In the genomic region with DNA sequence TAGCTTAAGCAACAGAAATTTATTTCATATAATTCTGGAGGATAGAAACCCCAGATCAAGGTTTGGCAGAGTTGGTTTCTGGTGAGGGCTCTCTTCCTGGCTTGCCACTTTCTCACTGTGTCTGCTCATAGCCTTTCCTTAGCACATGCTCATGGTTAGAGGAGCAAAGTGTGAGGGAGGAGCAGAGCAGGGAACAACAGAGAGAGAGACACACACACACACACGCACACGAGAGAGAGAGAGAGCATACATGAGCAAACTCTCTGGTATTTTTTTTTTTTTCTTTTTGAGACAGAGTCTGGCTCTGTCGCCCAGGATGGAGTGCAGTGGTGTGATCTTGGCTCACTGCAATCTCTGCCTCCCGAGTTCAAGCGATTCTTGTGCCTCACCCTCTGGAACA, we compare ENCODE assay signal across 26 cellular contexts.
"Had no signal": no experiment of that assay in that cellular context is flagged by ENCODE, and none has a peak within 500 bp of the region (broad histone marks: within the 10 kb centered on the region; RNA-seq: fewer than 3 reads in every experiment).

No MANE protein-coding gene starts in this region.

- H3K9me3 ChIP-seq: ascending aorta, colonic mucosa, esophagus squamous epithelium, neutrophil, ovary, prostate gland, spleen, tibial artery had no signal

- H3K27me3 ChIP-seq: ascending aorta, colonic mucosa, dorsolateral prefrontal cortex, esophagus squamous epithelium, foreskin keratinocyte, hepatocyte, neutrophil, ovary, spleen, tibial artery had no signal

- H3K4me1 Mint-ChIP-seq: activated naive CD4-positive, alpha-beta T cell treated with anti-CD3 and anti-CD28 coated beads, Interleukin-2, amount 50 U/mL, for 24 hours had no signal

- H3K4me1 ChIP-seq: ascending aorta, colonic mucosa, prostate gland, tibial artery had no signal

- H3K27ac Mint-ChIP-seq: activated CD8-positive, alpha-beta T cell treated with anti-CD3 and anti-CD28 coated beads, Interleukin-2, amount 10 ng/mL, durations not matched to agents 7 days and 5 days; activated naive CD4-positive, alpha-beta T cell treated with anti-CD3 and anti-CD28 coated beads, Interleukin-2, amount 50 U/mL, for 24 hours; immature natural killer cell; natural killer cell treated with Interleukin-12 subunit alpha and Interleukin-12 subunit beta and Interleukin-15 and Interleukin-18, amount 100 ng/mL, for 72 hours; stimulated activated naive CD8-positive, alpha-beta T cell treated with anti-CD3 and anti-CD28 coated beads, Interleukin-15, Interleukin-2, amounts not matched to agents 100 ng/mL and 50 ng/mL, for 24 hours had no signal

- H3K4me3 ChIP-seq: ascending aorta, colonic mucosa, dorsolateral prefrontal cortex, esophagus squamous epithelium, hepatocyte, ovary, prostate gland, spleen, tibial artery had no signal

- H3K36me3 ChIP-seq: ascending aorta, colonic mucosa, neutrophil, ovary, prostate gland, spleen, tibial artery had no signal

- FAIRE-seq: TTC549 had no signal

- H3K27me3 Mint-ChIP-seq: activated naive CD4-positive, alpha-beta T cell treated with anti-CD3 and anti-CD28 coated beads, Interleukin-2, amount 50 U/mL, for 24 hours; stimulated activated naive CD8-positive, alpha-beta T cell treated with anti-CD3 and anti-CD28 coated beads, Interleukin-15, Interleukin-2, amounts not matched to agents 100 ng/mL and 50 ng/mL, for 24 hours had no signal

- H2AFZ ChIP-seq: hepatocyte had no signal

- H3K4me3 Mint-ChIP-seq: activated CD8-positive, alpha-beta T cell treated with anti-CD3 and anti-CD28 coated beads, Interleukin-2, amount 10 ng/mL, durations not matched to agents 7 days and 5 days; activated naive CD4-positive, alpha-beta T cell treated with anti-CD3 and anti-CD28 coated beads, Interleukin-2, amount 50 U/mL, for 24 hours; immature natural killer cell; natural killer cell treated with Interleukin-12 subunit alpha and Interleukin-12 subunit beta and Interleukin-15 and Interleukin-18, amount 100 ng/mL, for 72 hours; stimulated activated naive CD8-positive, alpha-beta T cell treated with anti-CD3 and anti-CD28 coated beads, Interleukin-15, Interleukin-2, amounts not matched to agents 100 ng/mL and 50 ng/mL, for 24 hours had no signal

- DNase-seq: activated CD4-positive, alpha-beta T cell treated with anti-CD3 and anti-CD28 coated beads for 1 hour; activated CD4-positive, alpha-beta T cell treated with anti-CD3 and anti-CD28 coated beads, Interleukin-2, amount 50 U/mL, for 1 hour; activated CD8-positive, alpha-beta T cell treated with anti-CD3 and anti-CD28 coated beads, Interleukin-2, amount 10 ng/mL, durations not matched to agents 7 days and 5 days; activated gamma-delta T cell treated with Interleukin-2 at 50 U/mL for 16 hours; central memory CD4-positive, alpha-beta T cell; colonic mucosa; dorsolateral prefrontal cortex; esophagus squamous epithelium; immature natural killer cell; left ventricle myocardium superior; mammary epithelial cell; ovary; spleen; stimulated activated CD4-positive, alpha-beta T cell treated with anti-CD3 and anti-CD28 coated beads, Interleukin-4, amount 100 ng/mL, for 1 hour; substantia nigra; T-helper 1 cell; tibial artery had no signal

- H3K4me2 ChIP-seq: hepatocyte had no signal

- H3K9me3 Mint-ChIP-seq: activated naive CD4-positive, alpha-beta T cell treated with anti-CD3 and anti-CD28 coated beads, Interleukin-2, amount 50 U/mL, for 24 hours; immature natural killer cell; natural killer cell treated with Interleukin-12 subunit alpha and Interleukin-12 subunit beta and Interleukin-15 and Interleukin-18, amount 100 ng/mL, for 72 hours; stimulated activated naive CD8-positive, alpha-beta T cell treated with anti-CD3 and anti-CD28 coated beads, Interleukin-15, Interleukin-2, amounts not matched to agents 100 ng/mL and 50 ng/mL, for 24 hours had no signal

- H3K27ac ChIP-seq: ascending aorta, colonic mucosa, dorsolateral prefrontal cortex, esophagus squamous epithelium, foreskin keratinocyte, hepatocyte, neutrophil, ovary, prostate gland, spleen, tibial artery had no signal

- H3K36me3 Mint-ChIP-seq: activated naive CD4-positive, alpha-beta T cell treated with anti-CD3 and anti-CD28 coated beads, Interleukin-2, amount 50 U/mL, for 24 hours; immature natural killer cell; natural killer cell treated with Interleukin-12 subunit alpha and Interleukin-12 subunit beta and Interleukin-15 and Interleukin-18, amount 100 ng/mL, for 72 hours had no signal

- H3K79me2 ChIP-seq: hepatocyte had no signal

- ATAC-seq: activated CD8-positive, alpha-beta T cell treated with anti-CD3 and anti-CD28 coated beads, Interleukin-2, amount 10 ng/mL, durations not matched to agents 7 days and 5 days; foreskin keratinocyte; left ventricle myocardium superior; natural killer cell treated with Interleukin-12 subunit alpha and Interleukin-12 subunit beta and Interleukin-15 and Interleukin-18, amount 100 ng/mL, for 72 hours had no signal
